11 cellular contexts compared by ENCODE assay signal in the genomic region with DNA sequence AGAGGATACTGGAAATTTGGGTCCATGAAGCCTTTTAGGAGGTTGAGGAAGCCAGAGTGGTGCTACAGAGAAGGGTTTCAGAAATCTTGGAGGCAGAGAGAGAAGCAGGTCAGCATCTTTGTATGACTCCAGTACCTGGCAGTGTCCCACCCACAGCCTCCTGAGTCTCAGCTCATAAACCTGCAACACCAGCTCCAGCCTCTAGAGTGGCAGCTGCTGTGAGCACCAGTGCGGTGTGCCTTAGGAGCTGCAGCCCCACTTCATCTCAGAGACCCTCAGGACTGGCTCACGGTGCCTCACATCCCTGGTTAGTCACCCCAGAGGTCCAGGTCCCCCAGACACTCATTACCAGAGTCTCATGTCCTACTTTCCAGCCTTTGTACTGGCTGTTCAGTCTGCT.
DNase-seq lines count a peak whose midpoint lies in the region; FAIRE-seq and TF ChIP-seq lines count a peak whose summit lies in the region.
"Had no signal": no experiment of that assay in that cellular context is flagged by ENCODE, and none has a peak within 500 bp of the region (broad histone marks: within the 10 kb centered on the region; RNA-seq: fewer than 3 reads in every experiment).

No MANE protein-coding gene starts in this region.

- WGBS in smooth muscle cell (ENCODE audit: low lambda C conversion rate): 25% methylated on average over 2 of the region's 2 CpGs

- H3K4me1 ChIP-seq in endothelial cell of umbilical vein (ENCODE audit: control insufficient read depth, extremely low read depth, insufficient read depth, low read length) (no peaks in the 10 kb centered on the region), smooth muscle cell (ENCODE audit: low read depth) (no peaks in the 10 kb centered on the region)

- dilution Hi-C loops in endothelial cell of umbilical vein (cut with MboI; ENCODE audit: extremely low pct_ligation_motif_present, low sequenced_read_pairs): no loop called here

- POLR2A ChIA-PET in endothelial cell of umbilical vein (lab: Charles Lee): no interaction called here

- TF ChIP-seq CTCF in NB4 (IDR thresholded peaks at IDR 0.05; ENCODE audit: low read depth, low read length) (peak; percentile 45), endothelial cell of umbilical vein (IDR thresholded peaks at IDR 0.05; ENCODE audit: extremely low read depth in 1 of 2, insufficient read depth in 1 of 2, low read depth in 1 of 2, low read length in 2 of 2) (peak; percentile 16 to 24), smooth muscle cell (IDR thresholded peaks at IDR 0.05; ENCODE audit: borderline replicate concordance, insufficient read depth, poor library complexity, severe bottlenecking) (no peak)

- CTCF ChIA-PET in endothelial cell of umbilical vein (lab: Charles Lee): interaction anchor here (1.1 to 1.6 kb wide), 6 partner anchors 10 to 187 kb away, joined by 3 to 10 read pairs (median 4); no protein-coding TSS in a partner anchor

- peaks cover 0 to 11% of the 10 kb centered on the region in 2 experiments for H3K27me3 ChIP-seq in endothelial cell of umbilical vein (ENCODE audit: control insufficient read depth in 2 of 2, insufficient read depth in 2 of 2, low read length in 2 of 2)
- no peaks in the 10 kb centered on the region for H3K27me3 ChIP-seq in smooth muscle cell (ENCODE audit: low read depth)

- no TSS peak for BruUV-seq in endothelial cell of umbilical vein (replicated peaks; lab: Mats Ljungman, UMichigan)

- TF ChIP-seq POLR2A in NB4 (IDR thresholded peaks at IDR 0.05; ENCODE audit: extremely low read depth, insufficient read length) (no peak), endothelial cell of umbilical vein (IDR thresholded peaks at IDR 0.05; ENCODE audit: low read depth, low read length) (no peak)

- H3F3A ChIP-seq in smooth muscle cell (ENCODE audit: low read depth): no peaks in the 10 kb centered on the region

- H3K79me2 ChIP-seq in endothelial cell of umbilical vein (ENCODE audit: control insufficient read depth, insufficient read depth, low read length): no peaks in the 10 kb centered on the region
- no peaks in the 10 kb centered on the region for H3K79me2 ChIP-seq in smooth muscle cell (ENCODE audit: low read depth)

- no peaks in the 10 kb centered on the region for H3K9me1 ChIP-seq in endothelial cell of umbilical vein (replicated peaks; ENCODE audit: control insufficient read depth, extremely low read depth, insufficient read depth, low read length)

- H4K20me1 ChIP-seq in endothelial cell of umbilical vein (replicated peaks; ENCODE audit: control insufficient read depth, extremely low read depth, insufficient read depth, low read length) (no peaks in the 10 kb centered on the region), smooth muscle cell (ENCODE audit: low read depth) (no peaks in the 10 kb centered on the region)

- H3K4me2 ChIP-seq in endothelial cell of umbilical vein (ENCODE audit: insufficient read depth, low read length) (no peak overlapping the region), smooth muscle cell (no peak overlapping the region)

- no peak for FAIRE-seq in endothelial cell of umbilical vein (lab: Jason Lieb, UNC)
- FAIRE-seq: endometrium had no signal

- H3K27ac ChIP-seq in endothelial cell of umbilical vein (ENCODE audit: insufficient read depth, low read depth, low read length) (no peak overlapping the region), smooth muscle cell (ENCODE audit: low read depth) (no peak overlapping the region)

- DNase-seq in stimulated activated CD4-positive, alpha-beta T cell treated with anti-CD3 and anti-CD28 coated beads, Interleukin-4, amount 100 ng/mL, for 1 hour: peak; percentile 5
- DNase-seq in stimulated activated CD4-positive, alpha-beta T cell treated with anti-CD3 and anti-CD28 coated beads, Interleukin-12 subunit alpha, Interleukin-12 subunit beta, amount 100 ng/mL, for 4 hours: no peak
- DNase-seq in NB4 (ENCODE audit: low read depth): no peak
- DNase-seq in endothelial cell of umbilical vein (ENCODE audit: low read depth, low spot score): no peak
- no peak for DNase-seq in smooth muscle cell (lab: John Stamatoyannopoulos, UW; ENCODE audit: unreplicated experiment)
- DNase-seq in NK-92 treated with Interleukin-12 subunit alpha and Interleukin-12 subunit beta, amount 100 ng/mL, for 24 hours (lab: John Stamatoyannopoulos, UW): no peak
- no peak for DNase-seq in T-helper 1 cell
- DNase-seq in hepatic stellate cell (ENCODE audit: low spot score): no peak
- DNase-seq: NCI-H1436 treated with DMSO at 0.1 percent for 48 hours had no signal

- H3K36me3 ChIP-seq in endothelial cell of umbilical vein (ENCODE audit: control insufficient read depth in 2 of 2, extremely low read depth in 1 of 2, insufficient read depth in 2 of 2, low read length in 2 of 2) (no peaks in the 10 kb centered on the region), smooth muscle cell (ENCODE audit: low read depth) (no peaks in the 10 kb centered on the region)

- H3K9me3 ChIP-seq in endothelial cell of umbilical vein (replicated peaks; ENCODE audit: control insufficient read depth, insufficient read depth, low read length): no peaks in the 10 kb centered on the region
- H3K9me3 ChIP-seq in smooth muscle cell (replicated peaks; ENCODE audit: low read depth): no peaks in the 10 kb centered on the region

- H2AFZ ChIP-seq in endothelial cell of umbilical vein (ENCODE audit: low read depth, low read length) (no peak overlapping the region), smooth muscle cell (ENCODE audit: low read depth) (no peak overlapping the region)

- H3K9ac ChIP-seq in endothelial cell of umbilical vein (replicated peaks; ENCODE audit: extremely low read depth, insufficient read depth, low read length) (no peak overlapping the region), smooth muscle cell (ENCODE audit: low read depth) (no peak overlapping the region)

- intact Hi-C loops in endothelial cell of umbilical vein (cut with micrococcal nuclease): no loop called here

- H3K4me3 ChIP-seq in NB4 (ENCODE audit: low read depth, low read length) (no peak overlapping the region), endothelial cell of umbilical vein (replicated peaks in 1 of 3; ENCODE audit: insufficient read depth in 1 of 3, low read depth in 1 of 3, low read length in 3 of 3) (no peak overlapping the region), smooth muscle cell (no peak overlapping the region)
- H3K4me3 ChIP-seq: lung had no signal

TF ChIP-seq in endothelial cell of umbilical vein, 7 proteins besides CTCF, POLR2A, EP300 and RAD21:
- TF ChIP-seq EZH2 (IDR thresholded peaks at IDR 0.05; ENCODE audit: borderline replicate concordance, low read depth, low read length, severe bottlenecking) (no peak), POLR2AphosphoS5 (IDR thresholded peaks at IDR 0.05; ENCODE audit: insufficient read depth, low read depth, low read length) (no peak), FOS (IDR thresholded peaks at IDR 0.05; ENCODE audit: borderline replicate concordance, insufficient read depth, low read length) (no peak), MYC (IDR thresholded peaks at IDR 0.05; ENCODE audit: low read depth, low read length) (no peak), JUN (IDR thresholded peaks at IDR 0.05; ENCODE audit: borderline replicate concordance, insufficient read depth, insufficient read length, low read depth) (no peak), GATA2 (IDR thresholded peaks at IDR 0.05; ENCODE audit: insufficient read depth, insufficient read length, low read depth, low read length) (no peak), MAX (IDR thresholded peaks at IDR 0.05; ENCODE audit: insufficient read depth, insufficient read length) (no peak)
